Comparison of ENCODE assay signal across 8 cellular contexts in the genomic region with DNA sequence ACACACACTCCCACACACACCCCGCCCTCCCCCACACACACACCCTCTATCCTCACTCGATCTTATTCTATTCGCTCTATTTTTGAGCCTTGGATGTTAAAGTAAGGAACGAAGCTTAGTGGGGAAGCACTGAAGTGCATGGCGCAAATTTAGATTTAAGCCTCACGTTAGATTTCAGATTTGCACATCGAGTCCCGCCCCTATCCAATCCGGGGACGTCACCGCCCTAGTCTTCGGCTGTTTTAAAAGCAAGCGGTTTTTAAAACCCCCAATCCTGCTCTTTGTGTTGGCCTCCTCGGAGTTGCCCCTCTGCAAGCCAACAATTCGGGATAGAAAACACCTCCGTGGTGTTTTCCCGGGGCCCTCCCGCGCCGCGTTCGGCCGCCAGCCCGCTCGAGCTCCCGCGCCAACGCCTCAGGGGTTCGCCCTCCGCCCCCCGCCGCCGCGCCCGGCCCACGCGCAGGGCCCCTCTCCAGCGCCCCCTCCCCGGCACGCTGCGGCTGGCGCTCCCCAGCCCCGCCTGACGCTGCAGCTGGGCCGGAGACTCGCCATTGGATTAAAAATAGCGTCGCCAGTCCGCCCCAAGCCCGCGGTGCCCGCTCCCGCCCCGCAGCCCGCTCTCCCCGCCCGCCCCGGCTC. TPM values are rescaled to one million over a fixed set of nuclear protein-coding genes. Genes with fewer than 3 reads are reported as not detected.
DNase-seq lines count a peak whose midpoint lies in the region; ATAC-seq and TF ChIP-seq lines count a peak whose summit lies in the region.

USP13 (plus strand) TSS at position 574 of the 639 bp plus-strand sequence. CDS start 186 bp downstream, outside the sequence.

- H3K27me3 Mint-ChIP-seq in T-helper 2 cell treated with Interferon-gamma antibody and Interleukin-4, amounts not matched to agents 5 μg/mL and 100 μg/mL, for 36 hours (ENCODE audit: low read depth) = peaks cover 9% of the 10 kb centered on the region

- peaks cover 9% of the 10 kb centered on the region for H3K4me1 ChIP-seq in body of pancreas
- peaks cover 19 to 24% of the 10 kb centered on the region in 2 donors for H3K4me1 ChIP-seq in gastrocnemius medialis

- H3K4me3 ChIP-seq in body of pancreas (peak within 1 kb of the TSS; percentile 45 to 78), iPS-11a (ENCODE audit: low read depth, low read length) (peak within 1 kb of the TSS; percentile 91), gastrocnemius medialis (peak within 1 kb of the TSS; percentile 77 to 98 (median 87))

- intact Hi-C loops in body of pancreas (cut with DNase I) = no loop called here
- intact Hi-C loops in gastrocnemius medialis (cut with DNase I; ENCODE audit: low total_unique reads) = loop anchor here (2.0 to 10.0 kb wide), 3 partner anchors 48 to 152 kb away; partner anchors contain the start of genes MRPL47 and NDUFB5

- H3K36me3 ChIP-seq in body of pancreas (replicated peaks in 1 of 2; ENCODE audit: insufficient read depth in 1 of 2, low read depth in 2 of 2) (no peaks in the 10 kb centered on the region), gastrocnemius medialis (no peaks in the 10 kb centered on the region)

- H3K9me3 ChIP-seq in body of pancreas = no peaks in the 10 kb centered on the region
- no peaks in the 10 kb centered on the region for H3K9me3 ChIP-seq in gastrocnemius medialis

- H3K4me1 Mint-ChIP-seq in T-helper 2 cell treated with Interferon-gamma antibody and Interleukin-4, amounts not matched to agents 5 μg/mL and 100 μg/mL, for 36 hours (ENCODE audit: low read depth) = peaks cover 23% of the 10 kb centered on the region

- H3K27ac Mint-ChIP-seq in T-helper 2 cell treated with Interferon-gamma antibody and Interleukin-4, amounts not matched to agents 5 μg/mL and 100 μg/mL, for 36 hours = peak within 1 kb of the TSS; percentile 90

- TF ChIP-seq CTCF in body of pancreas (IDR thresholded peaks at IDR 0.05) (peak in 3 of 7 experiments; percentile 14 to 35 (median 31)), gastrocnemius medialis (IDR thresholded peaks at IDR 0.05 in 4 of 5, conservative IDR thresholded peaks at IDR 0.05 in 1 of 5) (peak in 2 of 5 experiments; percentile 12 to 34)

- TF ChIP-seq POLR2A in body of pancreas (IDR thresholded peaks at IDR 0.05) (no peak), gastrocnemius medialis (IDR thresholded peaks at IDR 0.05) (peak in 1 of 2 donors; percentile 33)

- H3K27ac ChIP-seq in body of pancreas (peak within 1 kb of the TSS; percentile 82 to 94 (median 91)), gastrocnemius medialis (peak within 1 kb of the TSS; percentile 90 to 98 (median 96))

- peaks cover 19% of the 10 kb centered on the region for H3K36me3 Mint-ChIP-seq in T-helper 2 cell treated with Interferon-gamma antibody and Interleukin-4, amounts not matched to agents 5 μg/mL and 100 μg/mL, for 36 hours (ENCODE audit: low read depth)

- 0 to 1% methylated on average over 18 to 52 of the region's 58 CpGs for WGBS in body of pancreas, 2 donors

- in situ Hi-C loops in gastrocnemius medialis (cut with MboI; ENCODE audit: low sequenced_read_pairs in 4 of 4) = loop anchor here in 1 of 4 donors (10.0 kb wide), 1 partner anchor 92 kb away; no protein-coding TSS in a partner anchor

- peak; percentile 69 for ATAC-seq in HG02840 (IDR thresholded peaks at IDR 0.05; ENCODE audit: low FRiP score, unreplicated experiment)
- peak; percentile 90 for ATAC-seq in body of pancreas
- ATAC-seq in gastrocnemius medialis = peak; percentile 53 to 57

- H3K27me3 ChIP-seq in body of pancreas = no peaks in the 10 kb centered on the region
- no peaks in the 10 kb centered on the region for H3K27me3 ChIP-seq in gastrocnemius medialis

- peak; percentile 58 for DNase-seq in NCI-H2107 treated with DMSO at 0.1 percent for 48 hours (lab: John Stamatoyannopoulos, UW; ENCODE audit: unreplicated experiment)
- no peak for DNase-seq in NCI-H2107 (lab: John Stamatoyannopoulos, UW)
- DNase-seq in NCI-H1417 treated with DMSO at 0.1 percent for 48 hours (lab: John Stamatoyannopoulos, UW) = peak; percentile 49
- peak; percentile 67 for DNase-seq in T-helper 2 cell treated with Interferon-gamma antibody and Interleukin-4, amounts not matched to agents 5 μg/mL and 100 μg/mL, for 36 hours (ENCODE audit: low spot score)
- peak; percentile 70 to 77 (median 72) for DNase-seq in body of pancreas
- DNase-seq in gastrocnemius medialis = peak; percentile 53 to 61

- peak within 1 kb of the TSS; percentile 98 for H3K4me3 Mint-ChIP-seq in T-helper 2 cell treated with Interferon-gamma antibody and Interleukin-4, amounts not matched to agents 5 μg/mL and 100 μg/mL, for 36 hours

- H3K9me3 Mint-ChIP-seq in T-helper 2 cell treated with Interferon-gamma antibody and Interleukin-4, amounts not matched to agents 5 μg/mL and 100 μg/mL, for 36 hours = no peaks in the 10 kb centered on the region

RNA-seq across cellular contexts. Expression of gene USP13, which starts in this region (rescaled TPM):
- total RNA-seq in body of pancreas = 1 to 10 TPM; 5.4 to 6.9 TPM
- 100 to 1,000 TPM; 117 to 453 (median 249) TPM for total RNA-seq in gastrocnemius medialis

Comparison
In these comparisons a context has a peak if more than half of its experiments do, and no peak if none do; other contexts are left out.
1. RNA of gene USP13 (total RNA-seq): 117 to 453 TPM in gastrocnemius medialis; 5.4 to 6.9 TPM in body of pancreas; every median in the first group is over 10 times any median in the second.
2. Peak in every context shown above with its lines, with median percentiles within 50 percentile points of each other: ATAC-seq and H3K4me3 ChIP-seq.